Comparison of ENCODE assay signal across 8 cellular contexts in genomic region chr19:11125994-11126685, GRCh38. TPM values are rescaled to one million over a fixed set of nuclear protein-coding genes. Genes with fewer than 3 reads are reported as not detected.
DNase-seq lines count a peak whose midpoint lies in the region; ATAC-seq and TF ChIP-seq lines count a peak whose summit lies in the region.

No MANE protein-coding gene starts in this region.

- POLR2A ChIA-PET in CD4-positive, alpha-beta memory T cell (lab: Charles Lee; ENCODE audit: partially characterized antibody) = interaction anchor here (0.9 to 3.3 kb wide), 7 partner anchors 31 to 91 kb away, joined by 3 to 20 read pairs (median 5); no protein-coding TSS in a partner anchor

- no peak for TF ChIP-seq POLR2A in suprapubic skin (IDR thresholded peaks at IDR 0.05)

- no peak for TF ChIP-seq EP300 in suprapubic skin (IDR thresholded peaks at IDR 0.05)

- H3K9me3 Mint-ChIP-seq in CD4-positive, alpha-beta memory T cell = no peaks in the 10 kb centered on the region

- no peak overlapping the region for H3K4me3 Mint-ChIP-seq in CD4-positive, alpha-beta memory T cell

- H3K4me1 ChIP-seq in CD4-positive, alpha-beta memory T cell (ENCODE audit: insufficient read depth, low read length) = no peaks in the 10 kb centered on the region
- peaks cover 0 to 5% of the 10 kb centered on the region in 2 experiments for H3K4me1 ChIP-seq in neutrophil (ENCODE audit: control insufficient read depth in 1 of 2, insufficient read depth in 1 of 2, low read depth in 1 of 2, low read length in 1 of 2)
- H3K4me1 ChIP-seq in suprapubic skin = peaks cover 8% of the 10 kb centered on the region

- TF ChIP-seq CTCF in fibroblast of pulmonary artery (IDR thresholded peaks at IDR 0.05; ENCODE audit: low read length, missing control alignments) (peak; percentile 73), neutrophil (IDR thresholded peaks at IDR 0.05) (peak; percentile 72), suprapubic skin (IDR thresholded peaks at IDR 0.05) (peak; percentile 64 to 65)

- H3K36me3 ChIP-seq in CD4-positive, alpha-beta memory T cell (ENCODE audit: insufficient read depth, low read length) = peaks cover 28% of the 10 kb centered on the region
- H3K36me3 ChIP-seq in neutrophil (no peaks in the 10 kb centered on the region), suprapubic skin (peaks cover 64% of the 10 kb centered on the region)

- peaks cover 0 to 4% (median under 1%) of the 10 kb centered on the region in 4 donors for H3K4me1 Mint-ChIP-seq in CD4-positive, alpha-beta memory T cell

- H3K27me3 Mint-ChIP-seq in CD4-positive, alpha-beta memory T cell = no peaks in the 10 kb centered on the region

- no peak overlapping the region for H3K27ac ChIP-seq in CD4-positive, alpha-beta memory T cell (ENCODE audit: low read depth, low read length)
- no peak overlapping the region for H3K27ac ChIP-seq in neutrophil
- H3K27ac ChIP-seq in suprapubic skin = no peak overlapping the region

- no peaks in the 10 kb centered on the region for H3K27me3 ChIP-seq in CD4-positive, alpha-beta memory T cell (ENCODE audit: insufficient read depth, low read length)
- H3K27me3 ChIP-seq in neutrophil (no peaks in the 10 kb centered on the region), suprapubic skin (no peaks in the 10 kb centered on the region)

- H3K9me3 ChIP-seq in CD4-positive, alpha-beta memory T cell (ENCODE audit: control insufficient read depth in 1 of 2, low read length in 2 of 2) = no peaks in the 10 kb centered on the region
- H3K9me3 ChIP-seq in neutrophil (no peaks in the 10 kb centered on the region), suprapubic skin (no peaks in the 10 kb centered on the region)

- 63% methylated on average over 11 of the region's 11 CpGs for WGBS in suprapubic skin

- peak overlapping the region in 6 of 7 donors; percentile 46 to 82 (median 64) for H3K27ac Mint-ChIP-seq in CD4-positive, alpha-beta memory T cell

- CTCF ChIA-PET in CD4-positive, alpha-beta memory T cell (lab: Charles Lee; ENCODE audit: partially characterized antibody) = interaction anchor here (0.7 to 8.8 kb wide), 37 partner anchors 9 to 1992 kb away, joined by 3 to 150 read pairs (median 4); partner anchors contain the start of gene LDLR

- DNase-seq in CD4-positive, alpha-beta memory T cell = peak; percentile 62 to 66 (median 65)
- DNase-seq in HK-2 (ENCODE audit: unreplicated experiment) (peak; percentile 76), RKO (ENCODE audit: low spot score) (peak; percentile 58), activated T-helper 1 cell treated with Interleukin-2 at 50 U/mL for 16 hours (ENCODE audit: low read depth) (peak; percentile 56), fibroblast of pulmonary artery (ENCODE audit: low read depth) (peak; percentile 80), suprapubic skin (ENCODE audit: low spot score in 2 of 2) (peak; percentile 88)

- H3K36me3 Mint-ChIP-seq in CD4-positive, alpha-beta memory T cell = peaks cover 27 to 35% of the 10 kb centered on the region in 2 donors

- no peak for ATAC-seq in GM21576 (IDR thresholded peaks at IDR 0.05; ENCODE audit: unreplicated experiment)

- intact Hi-C loops in CD4-positive, alpha-beta memory T cell (cut with micrococcal nuclease) = loop anchor here (1.0 to 2.0 kb wide), 2 partner anchors 35 to 90 kb away; no protein-coding TSS in a partner anchor

- no peak overlapping the region for H3K4me3 ChIP-seq in CD4-positive, alpha-beta memory T cell (ENCODE audit: low read length in 2 of 2)
- H3K4me3 ChIP-seq in fibroblast of pulmonary artery (replicated peaks; ENCODE audit: low read depth, low read length) = no peak overlapping the region
- no peak overlapping the region for H3K4me3 ChIP-seq in neutrophil (ENCODE audit: low read depth in 1 of 2, low read length in 1 of 2)
- H3K4me3 ChIP-seq in suprapubic skin = no peak overlapping the region

RNA-seq across cellular contexts. Expression of gene SPC24, which starts 29.4 kb away (rescaled TPM):
- total RNA-seq in CD4-positive, alpha-beta memory T cell = 1 to 10 TPM in 1 of 2 experiments, under 1 TPM in 1; 0.84 to 1.9 TPM
- polyA plus RNA-seq in CD4-positive, alpha-beta memory T cell = under 1 TPM in 1 of 2 donors, not detected in 1; 0.32 TPM
- 1 to 10 TPM; 1.8 to 4.0 (median 3.7) TPM for total RNA-seq in suprapubic skin

RNA-seq across cellular contexts. Expression of gene LDLR, which starts 36.9 kb away (rescaled TPM):
- 10 to 100 TPM; 25.8 to 27.0 TPM for total RNA-seq in CD4-positive, alpha-beta memory T cell
- polyA plus RNA-seq in CD4-positive, alpha-beta memory T cell = 1 to 10 TPM; 4.4 to 5.0 TPM
- total RNA-seq in suprapubic skin = 100 to 1,000 TPM in 2 of 4 donors, 10 to 100 TPM in 2; 48.1 to 174 (median 119) TPM
